Comparison of ENCODE assay signal across 15 cellular contexts in the genomic region with DNA sequence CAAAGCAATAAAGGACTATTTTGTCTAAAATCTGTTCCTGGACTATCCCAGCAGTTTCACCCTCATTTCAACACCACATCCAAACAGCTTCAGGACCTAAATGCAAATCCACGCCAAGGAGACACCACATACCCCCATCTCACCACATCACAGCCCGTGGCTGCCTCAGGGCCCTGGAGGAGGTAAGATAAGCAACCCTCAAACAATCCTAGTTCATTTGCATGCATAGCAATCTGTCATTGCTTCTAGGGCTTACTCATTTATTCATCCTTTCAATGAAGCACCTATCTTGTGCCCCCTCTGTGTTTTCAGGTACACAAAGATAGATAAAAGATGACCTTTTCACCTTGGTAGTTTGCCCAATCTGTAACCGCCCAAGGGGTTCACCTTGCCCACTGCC.
DNase-seq lines count a peak whose midpoint lies in the region; FAIRE-seq and TF ChIP-seq lines count a peak whose summit lies in the region.
"Had no signal": no experiment of that assay in that cellular context is flagged by ENCODE, and none has a peak within 500 bp of the region (broad histone marks: within the 10 kb centered on the region; RNA-seq: fewer than 3 reads in every experiment).

No MANE protein-coding gene starts in this region.

- intact Hi-C loops in Caco-2 (cut with micrococcal nuclease; ENCODE audit: unreplicated experiment) = no loop called here
- intact Hi-C loops in vagina (cut with DNase I) = no loop called here

- POLR2A ChIA-PET in Caco-2 (lab: Charles Lee) (no interaction called here), HEK293 (lab: Yijun Ruan, JAX) (no interaction called here)

- H3K36me3 Mint-ChIP-seq in Caco-2 (ENCODE audit: insufficient read depth, unreplicated experiment) = no peaks in the 10 kb centered on the region
- H3K36me3 Mint-ChIP-seq: CD8-positive, alpha-beta memory T cell had no signal

- H3K4me1 ChIP-seq in Caco-2 = no peaks in the 10 kb centered on the region
- H3K4me1 ChIP-seq in HEK293 (ENCODE audit: control insufficient read depth, insufficient read depth, low read length) = no peaks in the 10 kb centered on the region; the same call in 1 of the 2 replicates
- no peaks in the 10 kb centered on the region for H3K4me1 ChIP-seq in vagina
- H3K4me1 ChIP-seq: A549 had no signal

- H3K27me3 ChIP-seq in Caco-2 (replicated peaks; ENCODE audit: control insufficient read depth, insufficient read depth, low read length) = no peaks in the 10 kb centered on the region
- no peaks in the 10 kb centered on the region for H3K27me3 ChIP-seq in vagina
- H3K27me3 ChIP-seq: BLaER1 treated with 17β-estradiol and CSF1 and Interleukin-3, amounts not matched to agents 10 nM and 100 nM had no signal

- CTCF ChIA-PET in Caco-2 (lab: Charles Lee) (no interaction called here), HEK293 (lab: Yijun Ruan, JAX) (interaction anchor here (0.6 to 2.4 kb wide), 3 partner anchors 10 to 1689 kb away, joined by 3 to 7 read pairs (median 3); no protein-coding TSS in a partner anchor)

- no TSS peak for BruUV-seq in Caco-2 (replicated peaks; lab: Mats Ljungman, UMichigan)

- DNase-seq in Caco-2 = no peak
- peak; percentile 80 for DNase-seq in NCI-H226
- peak; percentile 84 for DNase-seq in astrocyte of the hippocampus (ENCODE audit: low read depth, low spot score)
- DNase-seq in RCC 7860 (ENCODE audit: low spot score) = no peak
- DNase-seq in NCI-H524 (lab: John Stamatoyannopoulos, UW) = no peak
- no peak for DNase-seq in foreskin fibroblast
- no peak for DNase-seq in vagina (ENCODE audit: extremely low spot score in 2 of 2)
- DNase-seq: CD8-positive, alpha-beta memory T cell; NCI-H1105 treated with DMSO at 0.1 percent for 48 hours; NCI-H1694 treated with DMSO at 0.1 percent for 48 hours; NCI-H345; PC-3 had no signal

- H3K4me3 ChIP-seq in Caco-2 (ENCODE audit: low read depth, low read length) = no peak overlapping the region
- H3K4me3 ChIP-seq in HEK293 (ENCODE audit: low read depth, low read length) = no peak overlapping the region
- H3K4me3 ChIP-seq in foreskin fibroblast (ENCODE audit: low read depth in 1 of 2, low read length in 2 of 2) = no peak overlapping the region
- no peak overlapping the region for H3K4me3 ChIP-seq in vagina
- H3K4me3 ChIP-seq: A549; BLaER1 treated with 17β-estradiol and CSF1 and Interleukin-3, amounts not matched to agents 10 nM and 100 nM had no signal

- FAIRE-seq in RCC 7860 (lab: Jason Lieb, UNC) = no peak
- FAIRE-seq: A549 had no signal

- no peak for TF ChIP-seq POLR2A in vagina (IDR thresholded peaks at IDR 0.05)

- H3K4me1 Mint-ChIP-seq in Caco-2 (ENCODE audit: low read depth, unreplicated experiment) = no peaks in the 10 kb centered on the region
- H3K4me1 Mint-ChIP-seq: CD8-positive, alpha-beta memory T cell had no signal

- no peak for TF ChIP-seq CTCF in Caco-2 (IDR thresholded peaks at IDR 0.05; ENCODE audit: insufficient read depth in 1 of 2, low read depth in 1 of 2, low read length in 1 of 2, severe bottlenecking in 1 of 2, unreplicated experiment in 1 of 2)
- no peak for TF ChIP-seq CTCF in HEK293 (tag by site-specific recombination; IDR thresholded peaks at IDR 0.05)
- no peak for TF ChIP-seq CTCF in foreskin fibroblast (IDR thresholded peaks at IDR 0.05; ENCODE audit: low read depth, low read length)
- TF ChIP-seq CTCF in vagina (IDR thresholded peaks at IDR 0.05) = no peak

- H3K27ac ChIP-seq in HEK293 (ENCODE audit: extremely low read depth, low read depth, low read length) (no peak overlapping the region), vagina (no peak overlapping the region)
- H3K27ac ChIP-seq: A549; BLaER1 treated with 17β-estradiol and CSF1 and Interleukin-3, amounts not matched to agents 10 nM and 100 nM had no signal

- no peak overlapping the region for H3K4me3 Mint-ChIP-seq in Caco-2 (ENCODE audit: unreplicated experiment)
- H3K4me3 Mint-ChIP-seq: CD8-positive, alpha-beta memory T cell had no signal

- peaks cover 3% of the 10 kb centered on the region for H3K27me3 Mint-ChIP-seq in Caco-2 (ENCODE audit: insufficient read depth, unreplicated experiment)

- no peaks in the 10 kb centered on the region for H3K9me3 ChIP-seq in Caco-2
- no peaks in the 10 kb centered on the region for H3K9me3 ChIP-seq in HEK293 (ENCODE audit: control insufficient read depth, insufficient read depth, low read depth, low read length)
- H3K9me3 ChIP-seq in vagina = no peaks in the 10 kb centered on the region

- H3K27ac Mint-ChIP-seq in Caco-2 (ENCODE audit: unreplicated experiment) = peak overlapping the region; percentile 54
- H3K27ac Mint-ChIP-seq: CD8-positive, alpha-beta memory T cell had no signal

- H3K9me3 Mint-ChIP-seq in Caco-2 (ENCODE audit: unreplicated experiment) = peaks cover 11% of the 10 kb centered on the region
- H3K9me3 Mint-ChIP-seq: CD8-positive, alpha-beta memory T cell had no signal

- no peaks in the 10 kb centered on the region for H3K36me3 ChIP-seq in Caco-2 (ENCODE audit: control insufficient read depth, insufficient read depth, low read length)
- no peaks in the 10 kb centered on the region for H3K36me3 ChIP-seq in HEK293 (ENCODE audit: control insufficient read depth in 2 of 2, insufficient read depth in 1 of 2, low read length in 2 of 2)
- no peaks in the 10 kb centered on the region for H3K36me3 ChIP-seq in vagina
- H3K36me3 ChIP-seq: BLaER1 treated with 17β-estradiol and CSF1 and Interleukin-3, amounts not matched to agents 10 nM and 100 nM had no signal

TF ChIP-seq in HEK293, 187 proteins besides CTCF, POLR2A, EP300 and RAD21:
- no peak for TF ChIP-seq SP3 (tag by site-specific recombination; IDR thresholded peaks at IDR 0.05)
- peak; percentile 38; the same call in 1 of the 2 replicates for TF ChIP-seq GLIS1 (tag by site-specific recombination; IDR thresholded peaks at IDR 0.05)

Comparison
In these comparisons a context has a peak if more than half of its experiments do, and no peak if none do; other contexts are left out.
1. DNase-seq: peak in NCI-H226 (single experiment) and astrocyte of the hippocampus (single experiment); none in Caco-2 (0 of 2), RCC 7860 (single experiment), NCI-H524 (0 of 2), foreskin fibroblast (0 of 2) and vagina (0 of 2).